In the genomic region with DNA sequence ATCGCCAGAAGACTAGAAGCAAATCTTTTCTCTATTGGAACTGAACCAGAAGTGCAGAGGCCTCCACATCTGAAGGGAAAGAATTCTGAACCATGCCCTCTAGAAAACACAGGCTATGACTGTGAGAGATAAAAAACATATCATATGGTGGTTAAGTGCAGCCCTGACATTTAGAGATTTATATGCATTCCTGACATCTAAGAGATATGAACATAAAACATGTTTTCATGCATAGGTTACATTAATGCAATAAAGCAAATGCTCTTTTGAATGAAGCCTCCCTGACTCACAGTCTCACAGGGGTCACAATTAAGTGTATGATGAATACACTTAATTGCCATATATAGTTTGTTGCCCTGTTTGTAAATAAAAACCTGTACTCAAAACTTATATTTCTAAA, we compare ENCODE assay signal across 10 cellular contexts. TPM values are rescaled to one million over a fixed set of nuclear protein-coding genes. Genes with fewer than 3 reads are reported as not detected.
"Had no signal": no experiment of that assay in that cellular context is flagged by ENCODE, and none has a peak within 500 bp of the region (broad histone marks: within the 10 kb centered on the region; RNA-seq: fewer than 3 reads in every experiment).

No MANE protein-coding gene starts in this region.

- H2AFZ ChIP-seq: GM23248 had no signal

- H3K36me3 ChIP-seq: HAP-1 had no signal

- H3K4me1 Mint-ChIP-seq: IgD-negative memory B cell had no signal

- DNase-seq: GM23248, GOT3, H7, HFFc6 had no signal

- H3K4me3 Mint-ChIP-seq: HFFc6, IgD-negative memory B cell had no signal

- H3K9me3 ChIP-seq: HAP-1 had no signal

- H3K4me1 ChIP-seq: HAP-1 had no signal

- H3K36me3 Mint-ChIP-seq: IgD-negative memory B cell had no signal

- H3K27ac ChIP-seq: GM23248, HL-60 had no signal

- H3K27ac Mint-ChIP-seq: HFFc6, IgD-negative memory B cell had no signal

- H3K4me3 ChIP-seq: GM23248, HAP-1 had no signal

- ATAC-seq: HCT116, HepG2 had no signal

- H3K9ac ChIP-seq: GM23248 had no signal

- H3K9me3 Mint-ChIP-seq: HFFc6, IgD-negative memory B cell had no signal

RNA-seq across cellular contexts. Expression of a gene that starts 28.9 kb away (rescaled TPM):
- total RNA-seq: GM23248, HFFc6, HT1080 had no signal
- polyA plus RNA-seq: GM23248, IgD-negative memory B cell had no signal
